ENCODE assay signal across 1 cellular context in the genomic region with DNA sequence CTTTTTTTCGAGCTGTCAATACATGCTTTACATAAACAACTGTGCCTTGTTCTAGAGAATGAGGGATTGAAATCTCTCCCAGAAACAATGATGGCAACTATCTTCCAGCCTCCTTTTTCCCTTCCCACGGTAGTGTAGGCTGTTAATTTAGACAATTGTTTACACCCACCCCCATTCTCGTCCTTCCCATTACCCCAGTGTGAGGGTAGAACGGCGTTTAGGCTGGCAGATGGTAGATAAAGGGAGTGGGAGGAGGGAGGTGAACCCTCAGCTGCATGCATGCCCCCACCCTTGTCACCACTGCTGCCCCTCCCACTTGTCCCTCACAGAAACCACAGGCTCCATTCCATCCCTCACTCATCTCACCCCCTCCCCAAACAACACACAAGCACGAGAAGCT.
TF ChIP-seq lines count a peak whose summit lies in the region.

No MANE protein-coding gene starts in this region.

TF ChIP-seq in HepG2, 621 proteins besides CTCF, POLR2A, EP300 and RAD21 (continued from another document):
- TF ChIP-seq, protein P1, sequence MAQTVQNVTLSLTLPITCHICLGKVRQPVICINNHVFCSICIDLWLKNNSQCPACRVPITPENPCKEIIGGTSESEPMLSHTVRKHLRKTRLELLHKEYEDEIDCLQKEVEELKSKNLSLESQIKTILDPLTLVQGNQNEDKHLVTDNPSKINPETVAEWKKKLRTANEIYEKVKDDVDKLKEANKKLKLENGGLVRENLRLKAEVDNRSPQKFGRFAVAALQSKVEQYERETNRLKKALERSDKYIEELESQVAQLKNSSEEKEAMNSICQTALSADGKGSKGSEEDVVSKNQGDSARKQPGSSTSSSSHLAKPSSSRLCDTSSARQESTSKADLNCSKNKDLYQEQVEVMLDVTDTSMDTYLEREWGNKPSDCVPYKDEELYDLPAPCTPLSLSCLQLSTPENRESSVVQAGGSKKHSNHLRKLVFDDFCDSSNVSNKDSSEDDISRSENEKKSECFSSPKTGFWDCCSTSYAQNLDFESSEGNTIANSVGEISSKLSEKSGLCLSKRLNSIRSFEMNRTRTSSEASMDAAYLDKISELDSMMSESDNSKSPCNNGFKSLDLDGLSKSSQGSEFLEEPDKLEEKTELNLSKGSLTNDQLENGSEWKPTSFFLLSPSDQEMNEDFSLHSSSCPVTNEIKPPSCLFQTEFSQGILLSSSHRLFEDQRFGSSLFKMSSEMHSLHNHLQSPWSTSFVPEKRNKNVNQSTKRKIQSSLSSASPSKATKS (CRISPR knock-in tag; IDR thresholded peaks at IDR 0.05): no peak
- no peak for TF ChIP-seq ZNF501 (CRISPR knock-in tag; IDR thresholded peaks at IDR 0.05)
- no peak for TF ChIP-seq ZNF101 (CRISPR knock-in tag; IDR thresholded peaks at IDR 0.05; ENCODE audit: borderline replicate concordance, low read depth)
- TF ChIP-seq NFIB (CRISPR knock-in tag; IDR thresholded peaks at IDR 0.05; ENCODE audit: borderline replicate concordance): no peak
